ENCODE assay signal across 12 cellular contexts in the genomic region with DNA sequence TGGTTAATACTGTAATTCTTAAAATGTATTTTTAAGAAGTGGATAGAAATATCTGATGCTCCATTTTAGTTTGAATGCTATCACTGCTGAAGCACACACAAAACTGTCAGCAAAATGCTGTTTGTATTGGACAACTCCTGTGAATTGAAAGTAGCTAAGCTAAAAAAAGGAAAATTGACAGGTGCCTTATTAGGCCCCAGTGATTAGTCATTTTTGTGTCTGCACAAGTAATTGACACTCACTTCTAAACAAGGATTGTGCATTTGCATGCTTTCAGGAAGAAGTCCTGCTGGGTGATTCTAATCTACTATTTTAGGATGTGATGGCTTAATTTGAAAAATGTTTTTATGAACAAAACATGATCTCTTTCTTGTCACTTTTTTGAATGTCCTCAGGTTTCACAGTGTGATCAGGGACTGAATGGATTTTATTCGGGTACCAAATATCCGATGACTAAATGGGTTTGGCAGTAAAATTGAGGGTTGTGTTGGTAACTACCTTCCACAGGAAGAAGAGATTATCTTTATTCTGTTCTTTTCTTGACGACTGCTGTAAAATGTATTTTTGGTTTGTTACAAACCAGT. TPM values are rescaled to one million over a fixed set of nuclear protein-coding genes. Genes with fewer than 3 reads are reported as not detected.
DNase-seq lines count a peak whose midpoint lies in the region; ATAC-seq and TF ChIP-seq lines count a peak whose summit lies in the region.
"Had no signal": no experiment of that assay in that cellular context is flagged by ENCODE, and none has a peak within 500 bp of the region (broad histone marks: within the 10 kb centered on the region; RNA-seq: fewer than 3 reads in every experiment).

No MANE protein-coding gene starts in this region.

- H3K9me3 Mint-ChIP-seq in chondrocyte (ENCODE audit: low read depth) = peaks cover 3% of the 10 kb centered on the region

- TF ChIP-seq CTCF in GM13977 (IDR thresholded peaks at IDR 0.05; ENCODE audit: extremely low read depth, insufficient read depth, missing control alignments) (no peak), chondrocyte (IDR thresholded peaks at IDR 0.05) (no peak)

- in situ Hi-C loops in GM13977 (cut with MboI; ENCODE audit: low pct_unique_long_range_greater_than_20kb, low sequenced_read_pairs, unreplicated experiment) = loop anchor here (25.0 kb wide), 1 partner anchor 720 kb away; no protein-coding TSS in a partner anchor

- no peak overlapping the region for H3K4me3 Mint-ChIP-seq in chondrocyte (ENCODE audit: unreplicated experiment)

- no peaks in the 10 kb centered on the region for H3K27me3 Mint-ChIP-seq in chondrocyte (ENCODE audit: low read depth)

- peak; percentile 67 for ATAC-seq in GM21390 (IDR thresholded peaks at IDR 0.05; ENCODE audit: unreplicated experiment)
- peak; percentile 50 for ATAC-seq in HG03103 (IDR thresholded peaks at IDR 0.05; ENCODE audit: low read depth, unreplicated experiment)
- ATAC-seq in GM21515 (IDR thresholded peaks at IDR 0.05; ENCODE audit: unreplicated experiment) = no peak
- no peak for ATAC-seq in GM18505 (IDR thresholded peaks at IDR 0.05; ENCODE audit: unreplicated experiment)

- DNase-seq in GM13977 (ENCODE audit: low spot score) (peak; percentile 33), chondrocyte (ENCODE audit: low spot score) (no peak), T-helper 2 cell (no peak)
- DNase-seq in stimulated activated CD4-positive, alpha-beta T cell treated with anti-CD3 and anti-CD28 coated beads, Interleukin-2, amount 100 ng/mL, for 24 hours = no peak
- DNase-seq: activated CD4-positive, alpha-beta T cell treated with anti-CD3 and anti-CD28 coated beads, Interleukin-2, amount 50 U/mL, for 4 hours; activated effector memory CD4-positive, alpha-beta T cell treated with anti-CD3 and anti-CD28 coated beads, Interleukin-2, amount 50 U/mL, for 16 hours; glutamatergic neuron; kidney had no signal

- TF ChIP-seq POLR2A in GM18505 (IDR thresholded peaks at IDR 0.05; ENCODE audit: borderline replicate concordance, extremely low read depth, insufficient read depth, insufficient read length) = no peak

- H3K27ac Mint-ChIP-seq in chondrocyte (ENCODE audit: unreplicated experiment) = peak overlapping the region; percentile 0

- no peaks in the 10 kb centered on the region for H3K36me3 Mint-ChIP-seq in chondrocyte (ENCODE audit: low read depth)

- H3K4me1 Mint-ChIP-seq in chondrocyte (ENCODE audit: low read depth) = peaks cover 33% of the 10 kb centered on the region

RNA-seq across cellular contexts. Expression of gene MAP3K7CL, which starts 13.0 kb away (rescaled TPM):
- 12.8 to 99.2 TPM (median 93.1 TPM) in 3 replicates for total RNA-seq in chondrocyte

RNA-seq across cellular contexts. Expression of gene CCT8, which starts 44.0 kb away (rescaled TPM):
- 126 to 132 TPM (median 127 TPM) in 3 replicates for total RNA-seq in chondrocyte

Comparison
In these comparisons a context has a peak if more than half of its experiments do, and no peak if none do; other contexts are left out.
1. ATAC-seq: peak in GM21390 (single experiment) and HG03103 (single experiment); none in GM21515 (single experiment) and GM18505 (single experiment).